In genomic region chr14:100330396-100330931, GRCh38 we compare ENCODE assay signal across 1 cellular context.
TF ChIP-seq lines count a peak whose summit lies in the region.

No MANE protein-coding gene starts in this region.

TF ChIP-seq in K562, 482 proteins besides CTCF, POLR2A, EP300 and RAD21:
- TF ChIP-seq ZBTB33 (CRISPR knock-in tag; IDR thresholded peaks at IDR 0.05) = 0 out of 2 replicates have a peak, but pooled peaks have one; percentile 35
- no peak for TF ChIP-seq SIRT6 (IDR thresholded peaks at IDR 0.05; ENCODE audit: low read depth, low read length)
- no peak for TF ChIP-seq ESRRA (IDR thresholded peaks at IDR 0.05; ENCODE audit: borderline replicate concordance, low read depth)
- TF ChIP-seq POLR2G (IDR thresholded peaks at IDR 0.05; ENCODE audit: low read depth, low read length) = peak; percentile 57
- no peak for TF ChIP-seq ZNF277 (CRISPR knock-in tag; IDR thresholded peaks at IDR 0.05; ENCODE audit: borderline replicate concordance)
- no peak for TF ChIP-seq MCM3 (IDR thresholded peaks at IDR 0.05)
- TF ChIP-seq GMEB1 (CRISPR knock-in tag; IDR thresholded peaks at IDR 0.05) = no peak
- TF ChIP-seq PHB (CRISPR knock-in tag; IDR thresholded peaks at IDR 0.05) = no peak
TF ChIP-seq in K562: peak in this region for 2.
